8 cellular contexts compared by ENCODE assay signal in genomic region chr11:829946-830294, GRCh38. TPM values are rescaled to one million over a fixed set of nuclear protein-coding genes. Genes with fewer than 3 reads are reported as not detected.
DNase-seq lines count a peak whose midpoint lies in the region; ATAC-seq and TF ChIP-seq lines count a peak whose summit lies in the region.

No MANE protein-coding gene starts in this region.

- TF ChIP-seq CTCF in H9 (conservative IDR thresholded peaks at IDR 0.05): no peak

- no peak overlapping the region for H3K18ac ChIP-seq in H9 (ENCODE audit: insufficient read length, low read depth, low read length)

- H3K27ac ChIP-seq in H9 (ENCODE audit: insufficient read length, low read depth, low read length): no peak overlapping the region
- no peak overlapping the region for H3K27ac ChIP-seq in iPS-20b (ENCODE audit: low read length)

- H2AK5ac ChIP-seq in H9 (ENCODE audit: insufficient read length, low read length): no peak overlapping the region

- no peak overlapping the region for H2AFZ ChIP-seq in H9 (ENCODE audit: low read length)

- no peak overlapping the region for H2BK12ac ChIP-seq in H9 (ENCODE audit: insufficient read length, low read depth, low read length)

- H3K79me1 ChIP-seq in H9 (ENCODE audit: insufficient read depth, low read depth, low read length, poor library complexity, severe bottlenecking): no peaks in the 10 kb centered on the region

- H3K36me3 Mint-ChIP-seq in H9 (ENCODE audit: insufficient read depth in 1 of 3, low read depth in 3 of 3): peaks cover 4 to 7% (median 4%) of the 10 kb centered on the region in 3 experiments; a peak in 6 of 7 replicates
- peaks cover 2 to 3% of the 10 kb centered on the region in 2 donors for H3K36me3 Mint-ChIP-seq in activated T-cell treated with anti-CD3 and anti-CD28 coated beads, Interleukin-2, amount 50 U/mL, for 72 hours (ENCODE audit: insufficient read depth in 2 of 2)

- no peak overlapping the region for H3K4ac ChIP-seq in H9 (ENCODE audit: low read depth, low read length)

- H2BK20ac ChIP-seq in H9 (ENCODE audit: low read depth, low read length, poor library complexity, severe bottlenecking): no peak overlapping the region

- ATAC-seq in activated T-cell treated with anti-CD3 and anti-CD28 coated beads, Interleukin-2, amount 50 U/mL, for 72 hours (replicated peaks in 1 of 2): peak; percentile 4 to 5
- ATAC-seq in stimulated activated naive CD8-positive, alpha-beta T cell treated with anti-CD3 and anti-CD28 coated beads, Interleukin-15, Interleukin-2, amounts not matched to agents 100 U/mL and 50 U/mL, for 24 hours: peak; percentile 2
- ATAC-seq in GM21360 (IDR thresholded peaks at IDR 0.05; ENCODE audit: unreplicated experiment): no peak

- H4K91ac ChIP-seq in H9 (ENCODE audit: insufficient read length, low read depth, low read length): no peak overlapping the region

- H3T11ph ChIP-seq in H9 (ENCODE audit: low read length): no peak overlapping the region

- H3K79me2 ChIP-seq in H9 (ENCODE audit: insufficient read depth, low read length): no peaks in the 10 kb centered on the region

- no peak overlapping the region for H3K23ac ChIP-seq in H9 (ENCODE audit: insufficient read length, low read depth, low read length)

- H3K4me1 Mint-ChIP-seq in H9: peaks cover 38 to 51% of the 10 kb centered on the region in 2 experiments
- peaks cover 39% of the 10 kb centered on the region for H3K4me1 Mint-ChIP-seq in activated T-cell treated with anti-CD3 and anti-CD28 coated beads, Interleukin-2, amount 50 U/mL, for 72 hours (ENCODE audit: low read depth)

- no peak overlapping the region for H3K56ac ChIP-seq in H9 (ENCODE audit: insufficient read length, low read depth, low read length)

- no peak overlapping the region for H4K8ac ChIP-seq in H9 (replicated peaks; ENCODE audit: insufficient read length, low read depth, low read length)

- peak overlapping the region; percentile 64 to 80 for H3K4me3 Mint-ChIP-seq in H9
- peak overlapping the region; percentile 74 to 75 for H3K4me3 Mint-ChIP-seq in activated T-cell treated with anti-CD3 and anti-CD28 coated beads, Interleukin-2, amount 50 U/mL, for 72 hours

- peak overlapping the region; percentile 56 for H3K4me2 ChIP-seq in H9 (ENCODE audit: insufficient read depth, insufficient read length, low read length)

- no peak overlapping the region for H3K9ac ChIP-seq in H9 (ENCODE audit: extremely low read depth, insufficient read length, low read length)
- peak overlapping the region; percentile 45; the same call in 1 of the 2 replicates for H3K9ac ChIP-seq in iPS-20b (ENCODE audit: low read depth, low read length)

- no peak overlapping the region for H3K27ac Mint-ChIP-seq in H9
- H3K27ac Mint-ChIP-seq in activated T-cell treated with anti-CD3 and anti-CD28 coated beads, Interleukin-2, amount 50 U/mL, for 72 hours: no peak overlapping the region

- no peak overlapping the region for H2BK5ac ChIP-seq in H9 (ENCODE audit: insufficient read length, low read length)

- H3K23me2 ChIP-seq in H9 (ENCODE audit: insufficient read length, low read depth, low read length, poor library complexity, severe bottlenecking): peaks cover 32% of the 10 kb centered on the region

- peak overlapping the region; percentile 56; the same call in 1 of the 2 replicates for H3K4me3 ChIP-seq in iPS-20b (ENCODE audit: low read length)

- H3K9me3 Mint-ChIP-seq in H9: no peaks in the 10 kb centered on the region
- no peaks in the 10 kb centered on the region for H3K9me3 Mint-ChIP-seq in activated T-cell treated with anti-CD3 and anti-CD28 coated beads, Interleukin-2, amount 50 U/mL, for 72 hours

- no peak overlapping the region for H3K14ac ChIP-seq in H9 (ENCODE audit: insufficient read depth, low read length)

- no peaks in the 10 kb centered on the region; the same call in 1 of the 2 replicates for H3K4me1 ChIP-seq in H9 (ENCODE audit: insufficient read depth, low read length)
- H3K4me1 ChIP-seq in iPS-20b (ENCODE audit: insufficient read depth, low read length): peaks cover 25% of the 10 kb centered on the region

- H2BK15ac ChIP-seq in H9 (ENCODE audit: low read depth, low read length): no peak overlapping the region

- H3K36me3 ChIP-seq in iPS-20b (ENCODE audit: insufficient read depth, low read depth, low read length): peaks cover 4% of the 10 kb centered on the region; the same call in 1 of the 2 replicates

- no peak overlapping the region for H4K5ac ChIP-seq in H9 (ENCODE audit: insufficient read length, low read depth, low read length)

- no peaks in the 10 kb centered on the region for H4K20me1 ChIP-seq in H9 (ENCODE audit: control insufficient read depth, insufficient read depth, insufficient read length)

- H3K9me3 ChIP-seq in H9 (ENCODE audit: control insufficient read depth, low read depth, low read length) (no peaks in the 10 kb centered on the region), iPS-20b (ENCODE audit: insufficient read depth, low read depth, low read length) (no peaks in the 10 kb centered on the region)

- DNase-seq in H9 (no peak), SKM-1 (lab: John Stamatoyannopoulos, UW; ENCODE audit: unreplicated experiment) (no peak), OCI-M1 (lab: John Stamatoyannopoulos, UW) (no peak)
- no peak for DNase-seq in activated T-cell treated with anti-CD3 and anti-CD28 coated beads, Interleukin-2, amount 50 U/mL, for 72 hours
- no peak for DNase-seq in stimulated activated naive CD8-positive, alpha-beta T cell treated with anti-CD3 and anti-CD28 coated beads, Interleukin-15, Interleukin-2, amounts not matched to agents 100 U/mL and 50 U/mL, for 24 hours
- DNase-seq in stimulated activated CD4-positive, alpha-beta T cell treated with anti-CD3 and anti-CD28 coated beads, Interleukin-2, amount 100 ng/mL, for 48 hours: no peak

- no CpG with 5 or more reads among the region's 34 CpGs for WGBS in H9 (ENCODE audit: extremely low coverage, insufficient read length, low lambda C conversion rate)

- H3K27me3 ChIP-seq in H9 (ENCODE audit: insufficient read depth, low read length): peaks cover 9% of the 10 kb centered on the region; the same call in 1 of the 2 replicates
- H3K27me3 ChIP-seq in iPS-20b (ENCODE audit: insufficient read depth, low read length): peaks cover 81% of the 10 kb centered on the region

- peaks cover 36% of the 10 kb centered on the region for H3K27me3 Mint-ChIP-seq in H9 (ENCODE audit: low read depth)
- H3K27me3 Mint-ChIP-seq in activated T-cell treated with anti-CD3 and anti-CD28 coated beads, Interleukin-2, amount 50 U/mL, for 72 hours (ENCODE audit: low read depth): peaks cover 36% of the 10 kb centered on the region

- no peak overlapping the region for H2BK120ac ChIP-seq in H9 (ENCODE audit: low read depth, low read length, poor library complexity, severe bottlenecking)

RNA-seq across cellular contexts. Expression of gene CRACR2B, which starts 2.2 kb away (rescaled TPM):
- 28.8 and 29.0 TPM in 2 replicates for total RNA-seq in H9 (2021)
- 10 to 100 TPM in 1 of 2 donors, 1 to 10 TPM in 1; 5.5 to 13.3 TPM for total RNA-seq in activated T-cell treated with anti-CD3 and anti-CD28 coated beads, Interleukin-2, amount 50 U/mL, for 72 hours

RNA-seq across cellular contexts. Expression of gene CD151, which starts 2.8 kb away (rescaled TPM):
- total RNA-seq in H9 (2021): 138 and 142 TPM in 2 replicates
- 10 to 100 TPM; 35.4 to 42.2 TPM for total RNA-seq in activated T-cell treated with anti-CD3 and anti-CD28 coated beads, Interleukin-2, amount 50 U/mL, for 72 hours

RNA-seq across cellular contexts. Expression of gene PNPLA2, which starts 11.2 kb away (rescaled TPM):
- total RNA-seq in H9 (2021): 62.3 and 67.3 TPM in 2 replicates
- 10 to 100 TPM; 64.5 to 77.1 TPM for total RNA-seq in activated T-cell treated with anti-CD3 and anti-CD28 coated beads, Interleukin-2, amount 50 U/mL, for 72 hours

RNA-seq across cellular contexts. Expression of gene POLR2L, which starts 12.4 kb away (rescaled TPM):
- total RNA-seq in H9 (2021): 133 and 135 TPM in 2 replicates
- total RNA-seq in activated T-cell treated with anti-CD3 and anti-CD28 coated beads, Interleukin-2, amount 50 U/mL, for 72 hours: 10 to 100 TPM; 28.2 to 30.9 TPM

RNA-seq across cellular contexts. Expression of gene TSPAN4, which starts 12.7 kb away (rescaled TPM):
- total RNA-seq in H9 (2021): 63.9 and 64.6 TPM in 2 replicates
- total RNA-seq in activated T-cell treated with anti-CD3 and anti-CD28 coated beads, Interleukin-2, amount 50 U/mL, for 72 hours: 10 to 100 TPM; 12.2 to 14.9 TPM
